Comparison of ENCODE assay signal across 2 cellular contexts in the genomic region with DNA sequence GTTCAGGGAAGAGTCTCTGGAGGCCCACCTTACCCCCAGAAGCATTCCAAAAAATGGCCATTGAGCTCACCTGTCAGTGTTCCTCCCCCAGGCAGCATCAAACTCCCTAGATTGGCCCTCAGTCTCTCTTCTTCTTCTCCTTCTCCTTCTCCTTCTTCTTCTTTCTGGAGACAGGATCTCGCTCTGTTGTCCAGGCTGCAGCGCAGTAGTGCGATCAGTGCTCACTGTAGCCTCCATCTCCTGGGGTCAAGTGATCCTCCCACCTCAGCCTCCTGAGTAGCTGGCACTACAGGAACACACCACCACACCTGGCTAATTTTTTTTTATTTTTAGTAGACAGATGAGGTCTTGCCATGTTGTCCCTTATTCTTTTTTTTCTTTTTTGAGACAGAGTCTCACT.
TF ChIP-seq lines count a peak whose summit lies in the region.

No MANE protein-coding gene starts in this region.

TF ChIP-seq in HepG2, 621 proteins besides CTCF, POLR2A, EP300 and RAD21:
- TF ChIP-seq ZNF460 (CRISPR knock-in tag; IDR thresholded peaks at IDR 0.05; ENCODE audit: borderline replicate concordance) (no peak), SAFB2 (CRISPR knock-in tag; IDR thresholded peaks at IDR 0.05; ENCODE audit: borderline replicate concordance, low read depth) (no peak), PHF20 (CRISPR knock-in tag; IDR thresholded peaks at IDR 0.05) (no peak), SYNCRIP (IDR thresholded peaks at IDR 0.05; ENCODE audit: insufficient read depth, low read depth, low read length) (no peak), RARA (CRISPR knock-in tag; IDR thresholded peaks at IDR 0.05) (no peak), TAF1 (CRISPR knock-in tag; IDR thresholded peaks at IDR 0.05) (no peak), MAZ (IDR thresholded peaks at IDR 0.05; ENCODE audit: borderline replicate concordance, low read depth, low read length) (no peak), MAZ (CRISPR knock-in tag; IDR thresholded peaks at IDR 0.05; ENCODE audit: low read depth) (no peak), ZSCAN29 (CRISPR knock-in tag; conservative IDR thresholded peaks at IDR 0.05) (0 out of 2 replicates have a peak, but pooled peaks have one; percentile 3), ZNF343 (CRISPR knock-in tag; IDR thresholded peaks at IDR 0.05) (no peak), ZNF121 (CRISPR knock-in tag; IDR thresholded peaks at IDR 0.05) (peak; percentile 32; the same call in 1 of the 2 replicates), ETV6 (CRISPR knock-in tag; conservative IDR thresholded peaks at IDR 0.05) (no peak), PRMT3 (CRISPR knock-in tag; IDR thresholded peaks at IDR 0.05; ENCODE audit: borderline replicate concordance, low read depth) (no peak), KAT2B (IDR thresholded peaks at IDR 0.05; ENCODE audit: borderline replicate concordance, low read depth, low read length) (no peak), ZMAT3 (CRISPR knock-in tag; conservative IDR thresholded peaks at IDR 0.05) (no peak)
- TF ChIP-seq, protein P1, sequence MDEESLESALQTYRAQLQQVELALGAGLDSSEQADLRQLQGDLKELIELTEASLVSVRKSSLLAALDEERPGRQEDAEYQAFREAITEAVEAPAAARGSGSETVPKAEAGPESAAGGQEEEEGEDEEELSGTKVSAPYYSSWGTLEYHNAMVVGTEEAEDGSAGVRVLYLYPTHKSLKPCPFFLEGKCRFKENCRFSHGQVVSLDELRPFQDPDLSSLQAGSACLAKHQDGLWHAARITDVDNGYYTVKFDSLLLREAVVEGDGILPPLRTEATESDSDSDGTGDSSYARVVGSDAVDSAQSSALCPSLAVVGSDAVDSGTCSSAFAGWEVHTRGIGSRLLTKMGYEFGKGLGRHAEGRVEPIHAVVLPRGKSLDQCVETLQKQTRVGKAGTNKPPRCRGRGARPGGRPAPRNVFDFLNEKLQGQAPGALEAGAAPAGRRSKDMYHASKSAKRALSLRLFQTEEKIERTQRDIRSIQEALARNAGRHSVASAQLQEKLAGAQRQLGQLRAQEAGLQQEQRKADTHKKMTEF (CRISPR knock-in tag; IDR thresholded peaks at IDR 0.05), result no peak
- TF ChIP-seq, protein P2, sequence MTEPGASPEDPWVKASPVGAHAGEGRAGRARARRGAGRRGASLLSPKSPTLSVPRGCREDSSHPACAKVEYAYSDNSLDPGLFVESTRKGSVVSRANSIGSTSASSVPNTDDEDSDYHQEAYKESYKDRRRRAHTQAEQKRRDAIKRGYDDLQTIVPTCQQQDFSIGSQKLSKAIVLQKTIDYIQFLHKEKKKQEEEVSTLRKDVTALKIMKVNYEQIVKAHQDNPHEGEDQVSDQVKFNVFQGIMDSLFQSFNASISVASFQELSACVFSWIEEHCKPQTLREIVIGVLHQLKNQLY (CRISPR knock-in tag; IDR thresholded peaks at IDR 0.05), result no peak

TF ChIP-seq in K562, 482 proteins besides CTCF, POLR2A, EP300 and RAD21:
- TF ChIP-seq ZNF121 (CRISPR knock-in tag; conservative IDR thresholded peaks at IDR 0.05), result peak; percentile 53
- TF ChIP-seq, protein P3, sequence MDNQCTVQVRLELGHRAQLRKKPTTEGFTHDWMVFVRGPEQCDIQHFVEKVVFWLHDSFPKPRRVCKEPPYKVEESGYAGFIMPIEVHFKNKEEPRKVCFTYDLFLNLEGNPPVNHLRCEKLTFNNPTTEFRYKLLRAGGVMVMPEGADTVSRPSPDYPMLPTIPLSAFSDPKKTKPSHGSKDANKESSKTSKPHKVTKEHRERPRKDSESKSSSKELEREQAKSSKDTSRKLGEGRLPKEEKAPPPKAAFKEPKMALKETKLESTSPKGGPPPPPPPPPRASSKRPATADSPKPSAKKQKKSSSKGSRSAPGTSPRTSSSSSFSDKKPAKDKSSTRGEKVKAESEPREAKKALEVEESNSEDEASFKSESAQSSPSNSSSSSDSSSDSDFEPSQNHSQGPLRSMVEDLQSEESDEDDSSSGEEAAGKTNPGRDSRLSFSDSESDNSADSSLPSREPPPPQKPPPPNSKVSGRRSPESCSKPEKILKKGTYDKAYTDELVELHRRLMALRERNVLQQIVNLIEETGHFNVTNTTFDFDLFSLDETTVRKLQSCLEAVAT (IDR thresholded peaks at IDR 0.05), result no peak
TF ChIP-seq in K562: peak in this region for 1.
